1 cellular context compared by ENCODE assay signal in genomic region chr7:139077706-139078105, GRCh38. TPM values are rescaled to one million over a fixed set of nuclear protein-coding genes. Genes with fewer than 3 reads are reported as not detected.
"Had no signal": no experiment of that assay in that cellular context is flagged by ENCODE, and none has a peak within 500 bp of the region (broad histone marks: within the 10 kb centered on the region; RNA-seq: fewer than 3 reads in every experiment).

No MANE protein-coding gene starts in this region.

RNA-seq across cellular contexts. Expression of gene ZC3HAV1L, which starts 41.9 kb away (rescaled TPM):
- polyA plus RNA-seq: neural cell had no signal
